In genomic region chr19:30180691-30181090, GRCh38 we compare ENCODE assay signal across 34 cellular contexts.
"Had no signal": no experiment of that assay in that cellular context is flagged by ENCODE, and none has a peak within 500 bp of the region (broad histone marks: within the 10 kb centered on the region; RNA-seq: fewer than 3 reads in every experiment).

No MANE protein-coding gene starts in this region.

- H3K36me3 ChIP-seq: MG63 had no signal

- H3K4me3 ChIP-seq: MG63 had no signal

- DNase-seq: Karpas-422, Kasumi-1, MG63, MV-4-11, NCI-H1048, NCI-H1092, NCI-H1092 treated with DMSO at 0.1 percent for 48 hours, NCI-H1105, NCI-H1105 treated with DMSO at 0.1 percent for 48 hours, NCI-H1417, NCI-H1417 treated with DMSO at 0.1 percent for 48 hours, NCI-H1436, NCI-H1436 treated with DMSO at 0.1 percent for 48 hours, NCI-H146, NCI-H1694, NCI-H1694 treated with DMSO at 0.1 percent for 48 hours, NCI-H187, NCI-H187 treated with DMSO at 0.1 percent for 48 hours, NCI-H1930, NCI-H2029, NCI-H2029 treated with DMSO at 0.1 percent for 48 hours, NCI-H2081, NCI-H2081 treated with DMSO at 0.1 percent for 48 hours, NCI-H2107, NCI-H2171, NCI-H2171 treated with DMSO at 0.1 percent for 48 hours, NCI-H2227 treated with DMSO at 0.1 percent for 48 hours, NCI-H226, NCI-H345, NCI-H446, NCI-H446 treated with DMSO at 0.1 percent for 48 hours, NCI-H510A, NCI-H510A treated with DMSO at 0.1 percent for 48 hours, NCI-H524 had no signal
